Comparison of ENCODE assay signal across 8 cellular contexts in genomic region chr19:12939292-12939606, GRCh38. TPM values are rescaled to one million over a fixed set of nuclear protein-coding genes. Genes with fewer than 3 reads are reported as not detected.
DNase-seq lines count a peak whose midpoint lies in the region; ATAC-seq and TF ChIP-seq lines count a peak whose summit lies in the region.

No MANE protein-coding gene starts in this region.

- TF ChIP-seq CTCF in smooth muscle cell (IDR thresholded peaks at IDR 0.05; ENCODE audit: borderline replicate concordance, insufficient read depth, poor library complexity, severe bottlenecking), result no peak

- H3K4me1 ChIP-seq in iPS-15b (ENCODE audit: control insufficient read depth, insufficient read depth, low read length), result peaks cover 4% of the 10 kb centered on the region
- H3K4me1 ChIP-seq in smooth muscle cell (ENCODE audit: low read depth), result peaks cover 24% of the 10 kb centered on the region

- peak; percentile 47 for DNase-seq in AG08396 (ENCODE audit: low spot score)
- DNase-seq in LHCN-M2 (ENCODE audit: low read depth), result peak; percentile 43
- no peak for DNase-seq in activated naive CD8-positive, alpha-beta T cell treated with anti-CD3 and anti-CD28 coated beads, Interleukin-2, amount 50 U/mL, for 24 hours
- DNase-seq in smooth muscle cell (lab: John Stamatoyannopoulos, UW; ENCODE audit: unreplicated experiment), result no peak
- no peak for DNase-seq in NCI-H1694 (lab: John Stamatoyannopoulos, UW)
- no peak for DNase-seq in pons (ENCODE audit: low spot score)

- no peaks in the 10 kb centered on the region for H3K27me3 Mint-ChIP-seq in activated naive CD8-positive, alpha-beta T cell treated with anti-CD3 and anti-CD28 coated beads, Interleukin-2, amount 50 U/mL, for 24 hours

- peaks cover 46% of the 10 kb centered on the region for H3F3A ChIP-seq in smooth muscle cell (ENCODE audit: low read depth)

- peaks cover 57% of the 10 kb centered on the region for H4K20me1 ChIP-seq in smooth muscle cell (ENCODE audit: low read depth)

- H3K27me3 ChIP-seq in iPS-15b (ENCODE audit: control insufficient read depth, insufficient read depth, low read length) (no peaks in the 10 kb centered on the region), smooth muscle cell (ENCODE audit: low read depth) (no peaks in the 10 kb centered on the region)

- peaks cover 38% of the 10 kb centered on the region for H3K79me2 ChIP-seq in smooth muscle cell (ENCODE audit: low read depth)

- peak overlapping the region; percentile 74 for H3K27ac ChIP-seq in smooth muscle cell (ENCODE audit: low read depth)

- ATAC-seq in activated naive CD8-positive, alpha-beta T cell treated with anti-CD3 and anti-CD28 coated beads, Interleukin-2, amount 50 U/mL, for 24 hours, result no peak
- no peak for ATAC-seq in HG03095 (IDR thresholded peaks at IDR 0.05; ENCODE audit: unreplicated experiment)

- peak overlapping the region; percentile 94 for H3K27ac Mint-ChIP-seq in activated naive CD8-positive, alpha-beta T cell treated with anti-CD3 and anti-CD28 coated beads, Interleukin-2, amount 50 U/mL, for 24 hours

- H3K4me3 Mint-ChIP-seq in activated naive CD8-positive, alpha-beta T cell treated with anti-CD3 and anti-CD28 coated beads, Interleukin-2, amount 50 U/mL, for 24 hours, result peak overlapping the region; percentile 97

- peak overlapping the region; percentile 96 for H3K4me2 ChIP-seq in smooth muscle cell

- no peak overlapping the region for H2AFZ ChIP-seq in smooth muscle cell (ENCODE audit: low read depth)

- 5% methylated on average over 15 of the region's 15 CpGs for WGBS in smooth muscle cell (ENCODE audit: low lambda C conversion rate)

- H3K36me3 Mint-ChIP-seq in activated naive CD8-positive, alpha-beta T cell treated with anti-CD3 and anti-CD28 coated beads, Interleukin-2, amount 50 U/mL, for 24 hours (ENCODE audit: low read depth), result peaks cover 58% of the 10 kb centered on the region

- H3K36me3 ChIP-seq in iPS-15b (ENCODE audit: control insufficient read depth, insufficient read depth, low read length) (peaks cover 49% of the 10 kb centered on the region), smooth muscle cell (ENCODE audit: low read depth) (no peaks in the 10 kb centered on the region)

- H3K4me1 Mint-ChIP-seq in activated naive CD8-positive, alpha-beta T cell treated with anti-CD3 and anti-CD28 coated beads, Interleukin-2, amount 50 U/mL, for 24 hours, result peaks cover 69% of the 10 kb centered on the region

- peak overlapping the region; percentile 88 for H3K4me3 ChIP-seq in iPS-15b (ENCODE audit: low read depth, low read length)
- H3K4me3 ChIP-seq in smooth muscle cell, result peak overlapping the region; percentile 84

- no peaks in the 10 kb centered on the region for H3K9me3 Mint-ChIP-seq in activated naive CD8-positive, alpha-beta T cell treated with anti-CD3 and anti-CD28 coated beads, Interleukin-2, amount 50 U/mL, for 24 hours

- no peaks in the 10 kb centered on the region for H3K9me3 ChIP-seq in iPS-15b (ENCODE audit: control insufficient read depth, insufficient read depth, low read length)
- H3K9me3 ChIP-seq in smooth muscle cell (replicated peaks; ENCODE audit: low read depth), result no peaks in the 10 kb centered on the region

- H3K9ac ChIP-seq in iPS-15b (ENCODE audit: low read depth, low read length) (peak overlapping the region; percentile 82), smooth muscle cell (ENCODE audit: low read depth) (peak overlapping the region; percentile 95)

RNA-seq across cellular contexts. Expression of gene CALR, which starts 0.8 kb away (rescaled TPM):
- total RNA-seq in LHCN-M2 (2014; rRNA removed) (1,263 and 1,378 TPM in 2 replicates), smooth muscle cell (800 and 956 TPM in 2 replicates)
- 1,297 TPM for polyA plus RNA-seq in LHCN-M2 (2012)
- 640 and 833 TPM in 2 replicates for polyA plus RNA-seq in smooth muscle cell

RNA-seq across cellular contexts. Expression of gene FARSA, which starts 5.7 kb away (rescaled TPM):
- total RNA-seq in LHCN-M2 (2014; rRNA removed), result 64.0 and 77.4 TPM in 2 replicates
- 66.8 TPM for polyA plus RNA-seq in LHCN-M2 (2012)
- total RNA-seq in smooth muscle cell, result 28.6 and 46.1 TPM in 2 replicates
- polyA plus RNA-seq in smooth muscle cell, result 86.9 and 94.0 TPM in 2 replicates

RNA-seq across cellular contexts. Expression of gene RAD23A, which starts 6.4 kb away (rescaled TPM):
- 158 and 176 TPM in 2 replicates for total RNA-seq in LHCN-M2 (2014; rRNA removed)
- polyA plus RNA-seq in LHCN-M2 (2012), result 158 TPM
- 74.4 and 97.1 TPM in 2 replicates for total RNA-seq in smooth muscle cell
- 176 and 191 TPM in 2 replicates for polyA plus RNA-seq in smooth muscle cell

RNA-seq across cellular contexts. Expression of gene GADD45GIP1, which starts 17.8 kb away (rescaled TPM):
- total RNA-seq in LHCN-M2 (2014; rRNA removed) (59.3 and 71.9 TPM in 2 replicates), smooth muscle cell (51.5 and 51.6 TPM in 2 replicates)
- 93.6 TPM for polyA plus RNA-seq in LHCN-M2 (2012)
- 152 and 153 TPM in 2 replicates for polyA plus RNA-seq in smooth muscle cell

RNA-seq across cellular contexts. Expression of gene SYCE2, which starts 20.2 kb away (rescaled TPM):
- total RNA-seq in LHCN-M2 (2014; rRNA removed) (0.17 TPM in 1 of 2 replicates, not detected in the other), smooth muscle cell (0.90 and 1.4 TPM in 2 replicates)
- 0.34 TPM for polyA plus RNA-seq in LHCN-M2 (2012)
- polyA plus RNA-seq in smooth muscle cell, result 0.91 and 2.9 TPM in 2 replicates

Comparison
In these comparisons a context has a peak if more than half of its experiments do, and no peak if none do; other contexts are left out.
1. DNase-seq: peak in AG08396 (single experiment) and LHCN-M2 (single experiment); none in activated naive CD8-positive, alpha-beta T cell treated with anti-CD3 and anti-CD28 coated beads, Interleukin-2, amount 50 U/mL, for 24 hours (single experiment), smooth muscle cell (single experiment), NCI-H1694 (single experiment) and pons (single experiment).